15 cellular contexts compared by ENCODE assay signal in genomic region chr2:97715951-97716694, GRCh38. TPM values are rescaled to one million over a fixed set of nuclear protein-coding genes. Genes with fewer than 3 reads are reported as not detected.
A peak's percentile ranks its signal among the peaks of the same experiment; 100 is the strongest.
DNase-seq lines count a peak whose midpoint lies in the region; ATAC-seq and TF ChIP-seq lines count a peak whose summit lies in the region.
"Had no signal": no experiment of that assay in that cellular context is flagged by ENCODE, and none has a peak within 500 bp of the region (broad histone marks: within the 10 kb centered on the region; RNA-seq: fewer than 3 reads in every experiment).

No MANE protein-coding gene starts in this region.

- H3K9ac ChIP-seq in HUES6 (ENCODE audit: low read length): peak overlapping the region; percentile 69
- no peak overlapping the region for H3K9ac ChIP-seq in neural progenitor cell

- no peaks in the 10 kb centered on the region for H3K9me3 Mint-ChIP-seq in CD8-positive, alpha-beta T cell
- H3K9me3 Mint-ChIP-seq in central memory CD8-positive, alpha-beta T cell: no peaks in the 10 kb centered on the region
- H3K9me3 Mint-ChIP-seq in neural progenitor cell: no peaks in the 10 kb centered on the region

- H3K27me3 Mint-ChIP-seq in CD8-positive, alpha-beta T cell (ENCODE audit: low read depth): no peaks in the 10 kb centered on the region
- H3K27me3 Mint-ChIP-seq in central memory CD8-positive, alpha-beta T cell: no peaks in the 10 kb centered on the region
- peaks cover 2% of the 10 kb centered on the region for H3K27me3 Mint-ChIP-seq in neural progenitor cell (ENCODE audit: insufficient read depth, low read depth)

- TF ChIP-seq CTCF in CD8-positive, alpha-beta T cell (IDR thresholded peaks at IDR 0.05): no peak
- TF ChIP-seq CTCF in neural progenitor cell (IDR thresholded peaks at IDR 0.05): no peak

- DNase-seq in CD8-positive, alpha-beta T cell: no peak
- no peak for DNase-seq in central memory CD8-positive, alpha-beta T cell (ENCODE audit: low spot score in 2 of 2)
- no peak for DNase-seq in neural progenitor cell (ENCODE audit: low spot score)
- DNase-seq: adrenal gland; erythroblast; Kasumi-1; NCI-H1694; NCI-H524 treated with DMSO at 0.1 percent for 48 hours; stimulated activated CD4-positive, alpha-beta T cell treated with anti-CD3 and anti-CD28 coated beads, Interleukin-4, amount 100 ng/mL, for 24 hours had no signal

- H3K27ac ChIP-seq in CD8-positive, alpha-beta T cell (ENCODE audit: low read depth, low read length): peak overlapping the region; percentile 88
- H3K27ac ChIP-seq in HUES6 (ENCODE audit: low read depth, low read length) (no peak overlapping the region), neural progenitor cell (no peak overlapping the region)
- H3K27ac ChIP-seq: adrenal gland had no signal

- CTCF ChIA-PET in CD8-positive, alpha-beta T cell (lab: Charles Lee): interaction anchor here (0.6 to 14.6 kb wide), 7 partner anchors 10 to 126 kb away, joined by 3 to 185 read pairs (median 6); partner anchors contain the start of gene ANKRD36B

- intact Hi-C loops in CD8-positive, alpha-beta T cell (cut with DNase I, micrococcal nuclease): loop anchor here (5.0 to 10.0 kb wide), 4 partner anchors 279 to 1439 kb away; partner anchors contain the start of genes TMEM131 (in 2 of the 2), LIPT1 (in 1 of the 2) and TSGA10 (in 1 of the 2)

- no peaks in the 10 kb centered on the region for H3K27me3 ChIP-seq in CD8-positive, alpha-beta T cell (ENCODE audit: insufficient read depth, low read length)
- no peaks in the 10 kb centered on the region for H3K27me3 ChIP-seq in HUES6 (ENCODE audit: control insufficient read depth, insufficient read depth, low read length)
- H3K27me3 ChIP-seq in neural progenitor cell: no peaks in the 10 kb centered on the region
- H3K27me3 ChIP-seq: adrenal gland, Peyer's patch had no signal

- H3K36me3 ChIP-seq in CD8-positive, alpha-beta T cell (ENCODE audit: insufficient read depth, low read length): peaks cover 10% of the 10 kb centered on the region
- H3K36me3 ChIP-seq in HUES6 (ENCODE audit: control insufficient read depth, insufficient read depth, low read length) (no peaks in the 10 kb centered on the region), neural progenitor cell (no peaks in the 10 kb centered on the region)
- H3K36me3 ChIP-seq: adrenal gland, Peyer's patch had no signal

- no peaks in the 10 kb centered on the region for H3K79me2 ChIP-seq in neural progenitor cell (ENCODE audit: low read depth)

- peaks cover 62% of the 10 kb centered on the region for H3K36me3 Mint-ChIP-seq in CD8-positive, alpha-beta T cell
- H3K36me3 Mint-ChIP-seq in central memory CD8-positive, alpha-beta T cell (ENCODE audit: insufficient read depth): peaks cover 53% of the 10 kb centered on the region
- H3K36me3 Mint-ChIP-seq in neural progenitor cell: no peaks in the 10 kb centered on the region

- POLR2A ChIA-PET in CD8-positive, alpha-beta T cell (lab: Charles Lee): interaction anchor here (1.2 to 1.3 kb wide), 3 partner anchors 25 to 52 kb away, joined by 4 to 6 read pairs (median 5); partner anchors contain the start of gene ACTR1B

- H3K4me1 ChIP-seq in CD8-positive, alpha-beta T cell (ENCODE audit: insufficient read depth, low read length): peaks cover 85% of the 10 kb centered on the region
- peaks cover 33% of the 10 kb centered on the region for H3K4me1 ChIP-seq in HUES6 (ENCODE audit: control insufficient read depth, insufficient read depth, low read length)
- H3K4me1 ChIP-seq in neural progenitor cell: no peaks in the 10 kb centered on the region
- H3K4me1 ChIP-seq: adrenal gland, Peyer's patch had no signal

- no peak overlapping the region for H2AFZ ChIP-seq in neural progenitor cell (replicated peaks)

- H3K27ac Mint-ChIP-seq in CD8-positive, alpha-beta T cell: peak overlapping the region; percentile 97
- peak overlapping the region; percentile 97 for H3K27ac Mint-ChIP-seq in central memory CD8-positive, alpha-beta T cell (ENCODE audit: low read depth)
- H3K27ac Mint-ChIP-seq in neural progenitor cell: peak overlapping the region; percentile 46

- H3K4me3 Mint-ChIP-seq in CD8-positive, alpha-beta T cell: peak overlapping the region; percentile 96
- H3K4me3 Mint-ChIP-seq in central memory CD8-positive, alpha-beta T cell: peak overlapping the region; percentile 97
- no peak overlapping the region for H3K4me3 Mint-ChIP-seq in neural progenitor cell

- H3F3A ChIP-seq in neural progenitor cell (ENCODE audit: low read depth): no peaks in the 10 kb centered on the region

- H4K20me1 ChIP-seq in neural progenitor cell (ENCODE audit: low read depth): no peaks in the 10 kb centered on the region

- ATAC-seq in CD8-positive, alpha-beta T cell: no peak
- ATAC-seq in central memory CD8-positive, alpha-beta T cell (replicated peaks; ENCODE audit: extremely low read depth, poor library complexity, severe bottlenecking): no peak
- ATAC-seq in HG03039 (IDR thresholded peaks at IDR 0.05; ENCODE audit: unreplicated experiment) (no peak), HG03280 (IDR thresholded peaks at IDR 0.05; ENCODE audit: unreplicated experiment) (no peak), HG03175 (IDR thresholded peaks at IDR 0.05; ENCODE audit: unreplicated experiment) (no peak)

- peaks cover 90% of the 10 kb centered on the region for H3K4me1 Mint-ChIP-seq in CD8-positive, alpha-beta T cell (ENCODE audit: low read depth)
- H3K4me1 Mint-ChIP-seq in central memory CD8-positive, alpha-beta T cell: peaks cover 94% of the 10 kb centered on the region
- H3K4me1 Mint-ChIP-seq in neural progenitor cell: peaks cover 21% of the 10 kb centered on the region

- no peaks in the 10 kb centered on the region for H3K9me3 ChIP-seq in CD8-positive, alpha-beta T cell (ENCODE audit: low read length)
- no peaks in the 10 kb centered on the region for H3K9me3 ChIP-seq in HUES6 (ENCODE audit: control insufficient read depth, insufficient read depth, low read depth, low read length)
- H3K9me3 ChIP-seq in neural progenitor cell (ENCODE audit: low read depth): no peaks in the 10 kb centered on the region
- H3K9me3 ChIP-seq: adrenal gland, Peyer's patch had no signal

- no peak overlapping the region for H3K4me2 ChIP-seq in neural progenitor cell

- peak overlapping the region; percentile 91 for H3K4me3 ChIP-seq in CD8-positive, alpha-beta T cell (ENCODE audit: low read depth, low read length)
- H3K4me3 ChIP-seq in HUES6 (ENCODE audit: low read depth, low read length) (no peak overlapping the region), neural progenitor cell (no peak overlapping the region)
- H3K4me3 ChIP-seq: adrenal gland had no signal

RNA-seq across cellular contexts. Expression of gene ZAP70, which starts 2.7 kb away (rescaled TPM):
- total RNA-seq in CD8-positive, alpha-beta T cell: 100 to 1,000 TPM; 487 to 512 TPM
- total RNA-seq in neural progenitor cell (ENCODE audit: low replicate concordance): 0.37 TPM in 1 of 2 replicates, not detected in the other
- total RNA-seq: kidney epithelial cell had no signal

RNA-seq across cellular contexts. Expression of gene C2orf92, which starts 46.6 kb away (rescaled TPM):
- 1 to 10 TPM; 7.1 to 7.8 TPM for total RNA-seq in CD8-positive, alpha-beta T cell
- total RNA-seq in neural progenitor cell (ENCODE audit: low replicate concordance): 3.3 and 6.2 TPM in 2 replicates

RNA-seq across cellular contexts. Expression of gene ACTR1B, which starts 52.3 kb away (rescaled TPM):
- 10 to 100 TPM; 81.9 to 82.1 TPM for total RNA-seq in CD8-positive, alpha-beta T cell
- 42.9 and 73.2 TPM in 2 replicates for total RNA-seq in neural progenitor cell (ENCODE audit: low replicate concordance)

Comparison
In these comparisons a context has a peak if more than half of its experiments do, and no peak if none do; other contexts are left out.
1. H3K27ac Mint-ChIP-seq: peak in every context shown above with its lines; median percentile 97 in CD8-positive, alpha-beta T cell; 97 in central memory CD8-positive, alpha-beta T cell; 46 in neural progenitor cell.
2. RNA of gene ZAP70, which starts 2.7 kb away (total RNA-seq): 487 to 512 TPM in CD8-positive, alpha-beta T cell; 0.37 TPM in neural progenitor cell; every median in the first group is over 100 times any median in the second.